1 cellular context compared by ENCODE assay signal in genomic region chr13:44812818-44813217, GRCh38.
TF ChIP-seq lines count a peak whose summit lies in the region.

No MANE protein-coding gene starts in this region.

TF ChIP-seq in IMR-90, 13 proteins besides CTCF, POLR2A, EP300 and RAD21:
- TF ChIP-seq ELK1 (IDR thresholded peaks at IDR 0.05; ENCODE audit: borderline replicate concordance, low read depth, low read length), result no peak
- TF ChIP-seq MXI1 (IDR thresholded peaks at IDR 0.05; ENCODE audit: borderline replicate concordance, low read depth, low read length), result no peak
- no peak for TF ChIP-seq USF2 (IDR thresholded peaks at IDR 0.05; ENCODE audit: low read depth, low read length)
- TF ChIP-seq CHD1 (IDR thresholded peaks at IDR 0.05; ENCODE audit: low read depth, low read length), result no peak
- TF ChIP-seq SMC3 (IDR thresholded peaks at IDR 0.05; ENCODE audit: low read depth, low read length), result no peak
- peak; percentile 93 for TF ChIP-seq CEBPB (IDR thresholded peaks at IDR 0.05; ENCODE audit: low read depth, low read length)
